Comparison of ENCODE assay signal across 9 cellular contexts in genomic region chr9:91429501-91429900, GRCh38.
"Had no signal": no experiment of that assay in that cellular context is flagged by ENCODE, and none has a peak within 500 bp of the region (broad histone marks: within the 10 kb centered on the region; RNA-seq: fewer than 3 reads in every experiment).

No MANE protein-coding gene starts in this region.

- H3K27me3 ChIP-seq: brain microvascular endothelial cell, right atrium auricular region had no signal

- H3K36me3 ChIP-seq: brain microvascular endothelial cell, right atrium auricular region had no signal

- H3K27ac ChIP-seq: brain microvascular endothelial cell, right atrium auricular region had no signal

- DNase-seq: activated CD4-positive, alpha-beta T cell treated with anti-CD3 and anti-CD28 coated beads for 1 hour; activated CD8-positive, alpha-beta T cell treated with anti-CD3 and anti-CD28 coated beads, Interleukin-2, amount 10 ng/mL, durations not matched to agents 7 days and 5 days; amygdala; brain microvascular endothelial cell; naive B cell; small intestine; stimulated activated naive CD4-positive, alpha-beta T cell; T-helper 9 cell had no signal

- H3K9me3 ChIP-seq: right atrium auricular region had no signal

- ATAC-seq: activated CD8-positive, alpha-beta T cell treated with anti-CD3 and anti-CD28 coated beads, Interleukin-2, amount 10 ng/mL, durations not matched to agents 7 days and 5 days had no signal

- H3K4me3 ChIP-seq: right atrium auricular region had no signal

- FAIRE-seq: small intestine had no signal
